In the genomic region with DNA sequence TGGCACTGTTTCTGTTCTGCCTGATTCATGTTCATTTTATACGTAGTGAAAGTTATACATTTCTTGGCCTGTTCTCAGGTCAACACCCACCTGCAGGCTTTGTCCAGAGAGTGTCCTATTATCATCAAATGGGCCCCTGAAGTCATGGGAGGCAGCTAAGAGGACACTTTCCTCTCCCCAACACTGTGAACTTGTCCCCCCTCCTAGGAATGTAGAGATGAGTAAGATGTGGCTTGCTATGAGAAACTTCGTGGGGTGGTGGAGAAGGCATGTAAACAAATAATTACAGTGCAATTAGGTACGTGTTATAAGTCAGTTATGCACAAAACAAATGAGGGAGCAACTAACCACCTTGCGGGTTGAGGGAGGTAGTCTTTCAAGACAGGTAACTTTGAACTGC, we compare ENCODE assay signal across 15 cellular contexts. TPM values are rescaled to one million over a fixed set of nuclear protein-coding genes. Genes with fewer than 3 reads are reported as not detected.
DNase-seq lines count a peak whose midpoint lies in the region; ATAC-seq and TF ChIP-seq lines count a peak whose summit lies in the region.
"Had no signal": no experiment of that assay in that cellular context is flagged by ENCODE, and none has a peak within 500 bp of the region (broad histone marks: within the 10 kb centered on the region; RNA-seq: fewer than 3 reads in every experiment).

No MANE protein-coding gene starts in this region.

- no peaks in the 10 kb centered on the region for H3K27me3 ChIP-seq in thyroid gland

- TF ChIP-seq CTCF in thyroid gland (IDR thresholded peaks at IDR 0.05), result no peak

- no peak overlapping the region for H3K4me3 ChIP-seq in thyroid gland (replicated peaks in 1 of 3)
- H3K4me3 ChIP-seq: GM23338 had no signal

- peaks cover 10 to 13% of the 10 kb centered on the region in 2 donors for H3K4me1 ChIP-seq in thyroid gland

- peaks cover 1% of the 10 kb centered on the region for H3K27me3 Mint-ChIP-seq in activated CD4-positive, alpha-beta T cell treated with anti-CD3 and anti-CD28 coated beads, Interleukin-2, amount 10 ng/mL, durations not matched to agents 24 days and 14 days
- peaks cover 7% of the 10 kb centered on the region for H3K27me3 Mint-ChIP-seq in activated T-helper 17 cell treated with anti-CD3 and anti-CD28 coated beads, Interleukin-2, amount 50 U/mL, for 72 hours

- no peaks in the 10 kb centered on the region for H3K36me3 Mint-ChIP-seq in activated CD4-positive, alpha-beta T cell treated with anti-CD3 and anti-CD28 coated beads, Interleukin-2, amount 10 ng/mL, durations not matched to agents 24 days and 14 days (ENCODE audit: low read depth)
- H3K36me3 Mint-ChIP-seq in activated T-helper 17 cell treated with anti-CD3 and anti-CD28 coated beads, Interleukin-2, amount 50 U/mL, for 72 hours (ENCODE audit: low read depth), result no peaks in the 10 kb centered on the region

- no peak overlapping the region for H3K27ac Mint-ChIP-seq in activated CD4-positive, alpha-beta T cell treated with anti-CD3 and anti-CD28 coated beads, Interleukin-2, amount 10 ng/mL, durations not matched to agents 24 days and 14 days
- no peak overlapping the region for H3K27ac Mint-ChIP-seq in activated T-helper 17 cell treated with anti-CD3 and anti-CD28 coated beads, Interleukin-2, amount 50 U/mL, for 72 hours
- H3K27ac Mint-ChIP-seq: GM23338 had no signal

- no peaks in the 10 kb centered on the region for H3K36me3 ChIP-seq in thyroid gland

- peak; percentile 17 for DNase-seq in activated CD4-positive, alpha-beta T cell treated with anti-CD3 and anti-CD28 coated beads, Interleukin-2, amount 10 ng/mL, durations not matched to agents 24 days and 14 days
- no peak for DNase-seq in activated CD4-positive, alpha-beta T cell treated with anti-CD3 and anti-CD28 coated beads, Interleukin-2, amount 50 U/mL, for 4 hours
- no peak for DNase-seq in thyroid gland
- DNase-seq in erythroblast (lab: John Stamatoyannopoulos, UW), result no peak
- DNase-seq: DMS53, H7 had no signal

- no peak overlapping the region for H3K4me3 Mint-ChIP-seq in activated CD4-positive, alpha-beta T cell treated with anti-CD3 and anti-CD28 coated beads, Interleukin-2, amount 10 ng/mL, durations not matched to agents 24 days and 14 days
- no peak overlapping the region for H3K4me3 Mint-ChIP-seq in activated T-helper 17 cell treated with anti-CD3 and anti-CD28 coated beads, Interleukin-2, amount 50 U/mL, for 72 hours
- H3K4me3 Mint-ChIP-seq: GM23338 had no signal

- no peaks in the 10 kb centered on the region for H3K4me1 Mint-ChIP-seq in activated CD4-positive, alpha-beta T cell treated with anti-CD3 and anti-CD28 coated beads, Interleukin-2, amount 10 ng/mL, durations not matched to agents 24 days and 14 days
- no peaks in the 10 kb centered on the region for H3K4me1 Mint-ChIP-seq in activated T-helper 17 cell treated with anti-CD3 and anti-CD28 coated beads, Interleukin-2, amount 50 U/mL, for 72 hours

- no peaks in the 10 kb centered on the region for H3K9me3 ChIP-seq in thyroid gland

- WGBS in thyroid gland, 2 donors, result 62 to 66% methylated on average over 4 of the region's 4 CpGs

- intact Hi-C loops in activated CD4-positive, alpha-beta T cell treated with anti-CD3 and anti-CD28 coated beads, Interleukin-2, amount 10 ng/mL, durations not matched to agents 24 days and 14 days (cut with micrococcal nuclease), result no loop called here
- intact Hi-C loops in thyroid gland (cut with DNase I), result no loop called here

- no peaks in the 10 kb centered on the region for H3K9me3 Mint-ChIP-seq in activated CD4-positive, alpha-beta T cell treated with anti-CD3 and anti-CD28 coated beads, Interleukin-2, amount 10 ng/mL, durations not matched to agents 24 days and 14 days
- no peaks in the 10 kb centered on the region for H3K9me3 Mint-ChIP-seq in activated T-helper 17 cell treated with anti-CD3 and anti-CD28 coated beads, Interleukin-2, amount 50 U/mL, for 72 hours
- H3K9me3 Mint-ChIP-seq: GM23338 had no signal

- H3K27ac ChIP-seq in thyroid gland, result no peak overlapping the region
- H3K27ac ChIP-seq: 22Rv1, KMS-11 had no signal

- no peak for TF ChIP-seq POLR2A in thyroid gland (IDR thresholded peaks at IDR 0.05)
- TF ChIP-seq POLR2A in erythroblast (IDR thresholded peaks at IDR 0.05; ENCODE audit: low read length), result no peak

- peak; percentile 54 for ATAC-seq in HG02870 (IDR thresholded peaks at IDR 0.05; ENCODE audit: unreplicated experiment)
- peak; percentile 12 for ATAC-seq in activated T-helper 17 cell treated with anti-CD3 and anti-CD28 coated beads, Interleukin-2, amount 50 U/mL, for 72 hours (replicated peaks)
- no peak for ATAC-seq in GM21360 (IDR thresholded peaks at IDR 0.05; ENCODE audit: unreplicated experiment)
- ATAC-seq in GM18520 (IDR thresholded peaks at IDR 0.05; ENCODE audit: unreplicated experiment), result no peak
- ATAC-seq: GM23338, HepG2 had no signal

RNA-seq across cellular contexts. Expression of gene COL4A3, which starts 57.9 kb away (rescaled TPM):
- total RNA-seq in activated CD4-positive, alpha-beta T cell treated with anti-CD3 and anti-CD28 coated beads, Interleukin-2, amount 10 ng/mL, durations not matched to agents 24 days and 14 days, result not detected in 2 replicates
- total RNA-seq in activated T-helper 17 cell treated with anti-CD3 and anti-CD28 coated beads, Interleukin-2, amount 50 U/mL, for 72 hours, result under 1 TPM; 0.35 to 0.42 TPM
- total RNA-seq in thyroid gland, result 10 to 100 TPM; 59.7 to 86.5 (median 66.9) TPM
- total RNA-seq: A673 had no signal

RNA-seq across cellular contexts. Expression of gene COL4A4, which starts 58.3 kb away (rescaled TPM):
- total RNA-seq in activated CD4-positive, alpha-beta T cell treated with anti-CD3 and anti-CD28 coated beads, Interleukin-2, amount 10 ng/mL, durations not matched to agents 24 days and 14 days, result not detected in 2 replicates
- under 1 TPM; 0.08 to 0.26 TPM for total RNA-seq in activated T-helper 17 cell treated with anti-CD3 and anti-CD28 coated beads, Interleukin-2, amount 50 U/mL, for 72 hours
- total RNA-seq in thyroid gland, result 10 to 100 TPM; 16.5 to 41.7 (median 34.2) TPM
- total RNA-seq: A673, HepG2 had no signal

Comparison
In these comparisons a context has a peak if more than half of its experiments do, and no peak if none do; other contexts are left out.
1. ATAC-seq: peak in HG02870 (single experiment) and activated T-helper 17 cell treated with anti-CD3 and anti-CD28 coated beads, Interleukin-2, amount 50 U/mL, for 72 hours (single experiment); none in GM21360 (single experiment) and GM18520 (single experiment).
2. RNA of gene COL4A3, which starts 57.9 kb away (total RNA-seq): 59.7 to 86.5 TPM in thyroid gland; 0.35 to 0.42 TPM in activated T-helper 17 cell treated with anti-CD3 and anti-CD28 coated beads, Interleukin-2, amount 50 U/mL, for 72 hours and not detected in activated CD4-positive, alpha-beta T cell treated with anti-CD3 and anti-CD28 coated beads, Interleukin-2, amount 10 ng/mL, durations not matched to agents 24 days and 14 days; every median in the first group is over 10 times any median in the second.
3. RNA of gene COL4A4, which starts 58.3 kb away (total RNA-seq): 16.5 to 41.7 TPM in thyroid gland; 0.08 to 0.26 TPM in activated T-helper 17 cell treated with anti-CD3 and anti-CD28 coated beads, Interleukin-2, amount 50 U/mL, for 72 hours and not detected in activated CD4-positive, alpha-beta T cell treated with anti-CD3 and anti-CD28 coated beads, Interleukin-2, amount 10 ng/mL, durations not matched to agents 24 days and 14 days; every median in the first group is over 10 times any median in the second.